Comparison of ENCODE assay signal across 8 cellular contexts in the genomic region with DNA sequence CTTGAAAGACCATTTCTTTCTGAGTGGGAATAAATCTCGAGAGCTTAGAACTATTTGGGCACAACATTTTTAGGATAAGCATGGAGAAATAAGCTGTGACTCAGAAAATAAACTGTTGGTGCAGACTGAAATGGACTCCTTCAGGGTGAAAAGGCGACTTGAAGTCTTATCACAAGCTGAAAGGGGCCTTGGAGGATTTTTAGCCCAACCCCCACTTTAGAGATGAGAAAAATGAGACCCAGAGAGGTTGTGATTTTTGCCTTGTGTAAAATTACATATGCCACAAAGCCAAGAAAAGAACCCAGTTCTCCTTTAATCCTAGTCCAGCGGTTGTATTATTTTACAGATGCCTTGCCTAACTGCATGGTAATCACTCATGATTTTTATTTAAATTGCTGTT. TPM values are rescaled to one million over a fixed set of nuclear protein-coding genes. Genes with fewer than 3 reads are reported as not detected.
A peak's percentile ranks its signal among the peaks of the same experiment; 100 is the strongest.
DNase-seq lines count a peak whose midpoint lies in the region; TF ChIP-seq lines count a peak whose summit lies in the region.

No MANE protein-coding gene starts in this region.

- in situ Hi-C loops in Caki2 (cut with HindIII; ENCODE audit: low pct_unique_long_range_greater_than_20kb, low sequenced_read_pairs) = no loop called here

- H3K27ac Mint-ChIP-seq in brain (peak overlapping the region; percentile 94 to 97 (median 96)), mesothelial cell of epicardium (peak overlapping the region; percentile 89)

- peaks cover 65% of the 10 kb centered on the region for H3K4me1 Mint-ChIP-seq in brain
- peaks cover 43% of the 10 kb centered on the region for H3K4me1 Mint-ChIP-seq in mesothelial cell of epicardium

- no peak for TF ChIP-seq CTCF in brain (conservative IDR thresholded peaks at IDR 0.05)
- no peak for TF ChIP-seq CTCF in mesothelial cell of epicardium (IDR thresholded peaks at IDR 0.05; ENCODE audit: unreplicated experiment)
- no peak for TF ChIP-seq CTCF in GM20000 (IDR thresholded peaks at IDR 0.05; ENCODE audit: extremely low read depth, missing control alignments)

- H3K9me3 Mint-ChIP-seq in brain (no peaks in the 10 kb centered on the region), mesothelial cell of epicardium (no peaks in the 10 kb centered on the region)

- peaks cover 12% of the 10 kb centered on the region for H3K36me3 Mint-ChIP-seq in brain
- H3K36me3 Mint-ChIP-seq in mesothelial cell of epicardium = peaks cover 7% of the 10 kb centered on the region

- DNase-seq in Caki2 (ENCODE audit: low read depth) (peak; percentile 30), LHCN-M2 (ENCODE audit: low read depth) (peak; percentile 52), mesothelial cell of epicardium (ENCODE audit: low spot score in 2 of 2, unreplicated experiment in 2 of 2) (no peak), SKM-1 treated with dmso at 0.1 percent for 144 hours (lab: John Stamatoyannopoulos, UW; ENCODE audit: unreplicated experiment) (no peak), activated gamma-delta T cell treated with Interleukin-2 at 50 U/mL for 16 hours (no peak), GM20000 (ENCODE audit: low spot score) (no peak)
- DNase-seq in activated CD4-positive, CD25-positive, alpha-beta regulatory T cell treated with anti-CD3 and anti-CD28 coated beads, Interleukin-2, amount 50 U/mL, for 72 hours = no peak

- H3K4me3 Mint-ChIP-seq in brain (peak overlapping the region; percentile 84 to 97 (median 94)), mesothelial cell of epicardium (peak overlapping the region; percentile 79)

- H3K27me3 Mint-ChIP-seq in brain (no peaks in the 10 kb centered on the region), mesothelial cell of epicardium (ENCODE audit: low read depth) (no peaks in the 10 kb centered on the region)

RNA-seq across cellular contexts. Expression of gene ATP1B3, which starts 1.5 kb away (rescaled TPM):
- 20.6 and 25.9 TPM in 2 replicates for total RNA-seq in Caki2 (2014; rRNA removed; shearing (Covaris generic); ENCODE audit: low replicate concordance)
- total RNA-seq in LHCN-M2 (2014; rRNA removed) = 54.0 and 60.3 TPM in 2 replicates
- 134 TPM for polyA plus RNA-seq in LHCN-M2 (2012)
- 75.2 TPM for polyA plus RNA-seq in brain (ENCODE audit: insufficient read depth, low read depth, low replicate concordance)
- 139 to 154 TPM (median 149 TPM) in 3 replicates for total RNA-seq in mesothelial cell of epicardium

Comparison
In these comparisons a context has a peak if more than half of its experiments do, and no peak if none do; other contexts are left out.
1. DNase-seq: peak in Caki2 (single experiment) and LHCN-M2 (single experiment); none in mesothelial cell of epicardium (0 of 2), SKM-1 treated with dmso at 0.1 percent for 144 hours (single experiment), activated gamma-delta T cell treated with Interleukin-2 at 50 U/mL for 16 hours (single experiment), GM20000 (single experiment) and activated CD4-positive, CD25-positive, alpha-beta regulatory T cell treated with anti-CD3 and anti-CD28 coated beads, Interleukin-2, amount 50 U/mL, for 72 hours (single experiment).